ENCODE assay signal across 1 cellular context in genomic region chr7:136214356-136214755, GRCh38.
TF ChIP-seq lines count a peak whose summit lies in the region.

No MANE protein-coding gene starts in this region.

TF ChIP-seq in GM23338, 12 proteins besides CTCF, POLR2A, EP300 and RAD21:
- no peak for TF ChIP-seq REST (IDR thresholded peaks at IDR 0.05; ENCODE audit: unreplicated experiment)
- no peak for TF ChIP-seq ZNF462 (CRISPR knock-in tag; IDR thresholded peaks at IDR 0.05)
- TF ChIP-seq STAT1 (IDR thresholded peaks at IDR 0.05; ENCODE audit: unreplicated experiment): no peak
- TF ChIP-seq NANOG (IDR thresholded peaks at IDR 0.05; ENCODE audit: borderline replicate concordance): no peak
- TF ChIP-seq CREB1 (CRISPR knock-in tag; IDR thresholded peaks at IDR 0.05; ENCODE audit: low read depth): no peak
- no peak for TF ChIP-seq EZH2phosphoT487 (IDR thresholded peaks at IDR 0.05; ENCODE audit: unreplicated experiment)
- no peak for TF ChIP-seq POLR2AphosphoS5 (IDR thresholded peaks at IDR 0.05; ENCODE audit: low read depth)
